In genomic region chr12:56947633-56948535, GRCh38 we compare ENCODE assay signal across 2 cellular contexts.
TF ChIP-seq lines count a peak whose summit lies in the region.

No MANE protein-coding gene starts in this region.

TF ChIP-seq in GM12878, 131 proteins besides CTCF, POLR2A, EP300 and RAD21:
- TF ChIP-seq PML (IDR thresholded peaks at IDR 0.05; ENCODE audit: low read length) (no peak), JUNB (IDR thresholded peaks at IDR 0.05) (no peak), SKIL (IDR thresholded peaks at IDR 0.05; ENCODE audit: low read depth, poor library complexity, severe bottlenecking) (no peak), BHLHE40 (IDR thresholded peaks at IDR 0.05; ENCODE audit: borderline replicate concordance in 1 of 2, low read depth in 2 of 2, low read length in 1 of 2) (no peak), E2F8 (IDR thresholded peaks at IDR 0.05; ENCODE audit: low read depth, partially characterized antibody) (no peak), TCF12 (IDR thresholded peaks at IDR 0.05; ENCODE audit: low read depth, low read length) (no peak), SUPT20H (IDR thresholded peaks at IDR 0.05; ENCODE audit: borderline replicate concordance, control insufficient read depth, low read depth, low read length) (no peak), BCLAF1 (IDR thresholded peaks at IDR 0.05) (no peak), EGR1 (IDR thresholded peaks at IDR 0.05; ENCODE audit: borderline replicate concordance in 1 of 2, low read depth in 2 of 2, low read length in 2 of 2) (no peak), ZNF687 (IDR thresholded peaks at IDR 0.05) (no peak), CHD1 (IDR thresholded peaks at IDR 0.05; ENCODE audit: low read depth, low read length) (no peak), CBX3 (IDR thresholded peaks at IDR 0.05; ENCODE audit: borderline replicate concordance, low read depth) (no peak), EED (IDR thresholded peaks at IDR 0.05; ENCODE audit: low read depth) (no peak)

TF ChIP-seq in liver, 16 proteins besides CTCF, POLR2A, EP300 and RAD21:
- no peak for TF ChIP-seq REST (IDR thresholded peaks at IDR 0.05)
- no peak for TF ChIP-seq NR2F2 (IDR thresholded peaks at IDR 0.05)
- TF ChIP-seq RXRA (IDR thresholded peaks at IDR 0.05), result peak in 1 of 2 donors; percentile 23
- no peak for TF ChIP-seq EGR1 (IDR thresholded peaks at IDR 0.05; ENCODE audit: low read depth in 2 of 2)
- TF ChIP-seq YY1 (IDR thresholded peaks at IDR 0.05), result peak; percentile 32
- peak in 1 of 2 donors; percentile 12 for TF ChIP-seq HNF4A (conservative IDR thresholded peaks at IDR 0.05)
- TF ChIP-seq FOXA2 (IDR thresholded peaks at IDR 0.05), result no peak
- TF ChIP-seq ZBTB33 (IDR thresholded peaks at IDR 0.05), result no peak
- no peak for TF ChIP-seq JUND (IDR thresholded peaks at IDR 0.05)
- TF ChIP-seq SP1 (IDR thresholded peaks at IDR 0.05), result no peak
- TF ChIP-seq ATF3 (IDR thresholded peaks at IDR 0.05), result no peak
